1 cellular context compared by ENCODE assay signal in genomic region chrX:24081661-24082154, GRCh38.
TF ChIP-seq lines count a peak whose summit lies in the region.

No MANE protein-coding gene starts in this region.

TF ChIP-seq in K562, 482 proteins besides CTCF, POLR2A, EP300 and RAD21 (continued from another document and continues in another):
- no peak for TF ChIP-seq ZBTB40 (IDR thresholded peaks at IDR 0.05)
- TF ChIP-seq ZBTB40 (CRISPR knock-in tag; IDR thresholded peaks at IDR 0.05), result no peak
- TF ChIP-seq SNIP1 (IDR thresholded peaks at IDR 0.05; ENCODE audit: low read depth), result no peak
- TF ChIP-seq SMC3 (conservative IDR thresholded peaks at IDR 0.05; ENCODE audit: insufficient read depth, low read depth, low read length), result 0 out of 2 replicates have a peak, but pooled peaks have one; percentile 11
- no peak for TF ChIP-seq SMARCB1 (IDR thresholded peaks at IDR 0.05; ENCODE audit: insufficient read length, low read depth)
- no peak for TF ChIP-seq CREB3 (tag; conservative IDR thresholded peaks at IDR 0.05; ENCODE audit: low read depth)
- TF ChIP-seq, protein P1, sequence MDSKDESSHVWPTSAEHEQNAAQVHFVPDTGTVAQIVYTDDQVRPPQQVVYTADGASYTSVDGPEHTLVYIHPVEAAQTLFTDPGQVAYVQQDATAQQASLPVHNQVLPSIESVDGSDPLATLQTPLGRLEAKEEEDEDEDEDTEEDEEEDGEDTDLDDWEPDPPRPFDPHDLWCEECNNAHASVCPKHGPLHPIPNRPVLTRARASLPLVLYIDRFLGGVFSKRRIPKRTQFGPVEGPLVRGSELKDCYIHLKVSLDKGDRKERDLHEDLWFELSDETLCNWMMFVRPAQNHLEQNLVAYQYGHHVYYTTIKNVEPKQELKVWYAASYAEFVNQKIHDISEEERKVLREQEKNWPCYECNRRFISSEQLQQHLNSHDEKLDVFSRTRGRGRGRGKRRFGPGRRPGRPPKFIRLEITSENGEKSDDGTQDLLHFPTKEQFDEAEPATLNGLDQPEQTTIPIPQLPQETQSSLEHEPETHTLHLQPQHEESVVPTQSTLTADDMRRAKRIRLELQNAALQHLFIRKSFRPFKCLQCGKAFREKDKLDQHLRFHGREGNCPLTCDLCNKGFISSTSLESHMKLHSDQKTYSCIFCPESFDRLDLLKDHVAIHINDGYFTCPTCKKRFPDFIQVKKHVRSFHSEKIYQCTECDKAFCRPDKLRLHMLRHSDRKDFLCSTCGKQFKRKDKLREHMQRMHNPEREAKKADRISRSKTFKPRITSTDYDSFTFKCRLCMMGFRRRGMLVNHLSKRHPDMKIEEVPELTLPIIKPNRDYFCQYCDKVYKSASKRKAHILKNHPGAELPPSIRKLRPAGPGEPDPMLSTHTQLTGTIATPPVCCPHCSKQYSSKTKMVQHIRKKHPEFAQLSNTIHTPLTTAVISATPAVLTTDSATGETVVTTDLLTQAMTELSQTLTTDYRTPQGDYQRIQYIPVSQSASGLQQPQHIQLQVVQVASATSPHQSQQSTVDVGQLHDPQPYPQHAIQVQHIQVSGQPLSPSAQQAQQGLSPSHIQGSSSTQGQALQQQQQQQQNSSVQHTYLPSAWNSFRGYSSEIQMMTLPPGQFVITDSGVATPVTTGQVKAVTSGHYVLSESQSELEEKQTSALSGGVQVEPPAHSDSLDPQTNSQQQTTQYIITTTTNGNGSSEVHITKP (IDR thresholded peaks at IDR 0.05; ENCODE audit: partially characterized antibody), result no peak
- TF ChIP-seq SIN3A (IDR thresholded peaks at IDR 0.05; ENCODE audit: borderline replicate concordance in 2 of 2, control insufficient read depth in 1 of 2, low read depth in 2 of 2, low read length in 2 of 2), result no peak
- no peak for TF ChIP-seq ZNF644 (tag; IDR thresholded peaks at IDR 0.05; ENCODE audit: low read depth)
- TF ChIP-seq TCF3 (CRISPR knock-in tag; IDR thresholded peaks at IDR 0.05), result no peak
- TF ChIP-seq NFE2 (IDR thresholded peaks at IDR 0.05; ENCODE audit: low read depth), result 0 out of 2 replicates have a peak, but pooled peaks have one; percentile 2
- no peak for TF ChIP-seq OTX1 (CRISPR knock-in tag; IDR thresholded peaks at IDR 0.05)
- TF ChIP-seq, protein P2, sequence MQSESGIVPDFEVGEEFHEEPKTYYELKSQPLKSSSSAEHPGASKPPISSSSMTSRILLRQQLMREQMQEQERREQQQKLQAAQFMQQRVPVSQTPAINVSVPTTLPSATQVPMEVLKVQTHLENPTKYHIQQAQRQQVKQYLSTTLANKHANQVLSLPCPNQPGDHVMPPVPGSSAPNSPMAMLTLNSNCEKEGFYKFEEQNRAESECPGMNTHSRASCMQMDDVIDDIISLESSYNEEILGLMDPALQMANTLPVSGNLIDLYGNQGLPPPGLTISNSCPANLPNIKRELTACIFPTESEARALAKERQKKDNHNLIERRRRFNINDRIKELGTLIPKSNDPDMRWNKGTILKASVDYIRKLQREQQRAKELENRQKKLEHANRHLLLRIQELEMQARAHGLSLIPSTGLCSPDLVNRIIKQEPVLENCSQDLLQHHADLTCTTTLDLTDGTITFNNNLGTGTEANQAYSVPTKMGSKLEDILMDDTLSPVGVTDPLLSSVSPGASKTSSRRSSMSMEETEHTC (IDR thresholded peaks at IDR 0.05), result 0 out of 2 replicates have a peak, but pooled peaks have one; percentile 22
- no peak for TF ChIP-seq FOXO4 (CRISPR knock-in tag; IDR thresholded peaks at IDR 0.05)
- no peak for TF ChIP-seq ZBTB1 (CRISPR knock-in tag; IDR thresholded peaks at IDR 0.05; ENCODE audit: borderline replicate concordance, low read depth)
- TF ChIP-seq THRA (IDR thresholded peaks at IDR 0.05), result no peak
- no peak; the same call in 1 of the 2 replicates for TF ChIP-seq LCOR (CRISPR knock-in tag; IDR thresholded peaks at IDR 0.05)
- no peak for TF ChIP-seq ZC3H4 (CRISPR knock-in tag; IDR thresholded peaks at IDR 0.05; ENCODE audit: borderline replicate concordance)
- peak; percentile 66 for TF ChIP-seq ZNF263 (CRISPR knock-in tag; IDR thresholded peaks at IDR 0.05; ENCODE audit: borderline replicate concordance)
- no peak for TF ChIP-seq NR2C2 (CRISPR knock-in tag; IDR thresholded peaks at IDR 0.05)
- TF ChIP-seq NR2C2 (tag; IDR thresholded peaks at IDR 0.05), result no peak
- TF ChIP-seq CLOCK (CRISPR knock-in tag; IDR thresholded peaks at IDR 0.05; ENCODE audit: borderline replicate concordance), result no peak
- TF ChIP-seq, protein P3, sequence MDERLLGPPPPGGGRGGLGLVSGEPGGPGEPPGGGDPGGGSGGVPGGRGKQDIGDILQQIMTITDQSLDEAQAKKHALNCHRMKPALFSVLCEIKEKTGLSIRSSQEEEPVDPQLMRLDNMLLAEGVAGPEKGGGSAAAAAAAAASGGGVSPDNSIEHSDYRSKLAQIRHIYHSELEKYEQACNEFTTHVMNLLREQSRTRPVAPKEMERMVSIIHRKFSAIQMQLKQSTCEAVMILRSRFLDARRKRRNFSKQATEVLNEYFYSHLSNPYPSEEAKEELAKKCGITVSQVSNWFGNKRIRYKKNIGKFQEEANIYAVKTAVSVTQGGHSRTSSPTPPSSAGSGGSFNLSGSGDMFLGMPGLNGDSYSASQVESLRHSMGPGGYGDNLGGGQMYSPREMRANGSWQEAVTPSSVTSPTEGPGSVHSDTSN (CRISPR knock-in tag; IDR thresholded peaks at IDR 0.05; ENCODE audit: low read depth), result peak; percentile 31; the same call in 1 of the 2 replicates
- TF ChIP-seq, protein P3 (tag; conservative IDR thresholded peaks at IDR 0.05; ENCODE audit: low read depth), result peak; percentile 60
- no peak for TF ChIP-seq RAD51 (IDR thresholded peaks at IDR 0.05; ENCODE audit: borderline replicate concordance, low read depth)
- TF ChIP-seq HDAC6 (IDR thresholded peaks at IDR 0.05; ENCODE audit: low read depth, low read length), result no peak
- no peak for TF ChIP-seq ELF4 (CRISPR knock-in tag; IDR thresholded peaks at IDR 0.05)
- 0 out of 2 replicates have a peak, but pooled peaks have one; percentile 30 for TF ChIP-seq SMAD4 (CRISPR knock-in tag; conservative IDR thresholded peaks at IDR 0.05)
- TF ChIP-seq, protein P4, sequence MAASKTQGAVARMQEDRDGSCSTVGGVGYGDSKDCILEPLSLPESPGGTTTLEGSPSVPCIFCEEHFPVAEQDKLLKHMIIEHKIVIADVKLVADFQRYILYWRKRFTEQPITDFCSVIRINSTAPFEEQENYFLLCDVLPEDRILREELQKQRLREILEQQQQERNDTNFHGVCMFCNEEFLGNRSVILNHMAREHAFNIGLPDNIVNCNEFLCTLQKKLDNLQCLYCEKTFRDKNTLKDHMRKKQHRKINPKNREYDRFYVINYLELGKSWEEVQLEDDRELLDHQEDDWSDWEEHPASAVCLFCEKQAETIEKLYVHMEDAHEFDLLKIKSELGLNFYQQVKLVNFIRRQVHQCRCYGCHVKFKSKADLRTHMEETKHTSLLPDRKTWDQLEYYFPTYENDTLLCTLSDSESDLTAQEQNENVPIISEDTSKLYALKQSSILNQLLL (CRISPR knock-in tag; IDR thresholded peaks at IDR 0.05; ENCODE audit: borderline replicate concordance), result no peak
